19 cellular contexts compared by ENCODE assay signal in the genomic region with DNA sequence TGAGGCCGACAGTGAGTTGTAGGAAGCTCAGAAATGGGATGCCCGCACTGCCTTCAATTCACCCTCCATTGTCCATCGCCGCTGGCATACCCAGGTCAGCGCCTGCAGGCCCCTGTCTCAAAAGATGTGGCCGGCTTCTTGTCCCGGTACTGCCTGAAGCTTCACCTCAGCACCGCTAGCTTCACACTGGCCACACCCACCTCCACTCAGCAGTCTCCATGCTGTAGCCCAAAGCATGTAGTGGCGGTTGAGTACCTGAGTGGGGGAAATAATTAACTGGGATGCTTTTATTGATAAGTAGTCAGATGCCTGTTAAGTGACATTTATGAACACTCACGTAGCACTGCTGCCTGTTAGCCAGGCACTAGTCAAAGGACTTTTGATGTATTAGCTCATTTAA.
"Had no signal": no experiment of that assay in that cellular context is flagged by ENCODE, and none has a peak within 500 bp of the region (broad histone marks: within the 10 kb centered on the region; RNA-seq: fewer than 3 reads in every experiment).

No MANE protein-coding gene starts in this region.

- H3K4me3 Mint-ChIP-seq: nephron progenitor cell, type B pancreatic cell had no signal

- H3K4me3 ChIP-seq: colonic mucosa, esophagus squamous epithelium, gastroesophageal sphincter, right atrium auricular region, smooth muscle cell, suprapubic skin, thyroid gland, uterus had no signal

- H3K27me3 ChIP-seq: colonic mucosa, esophagus squamous epithelium, gastroesophageal sphincter, right atrium auricular region, suprapubic skin, thyroid gland, uterus had no signal

- H3K36me3 ChIP-seq: colonic mucosa, right atrium auricular region, thyroid gland, uterus had no signal

- H3K9me3 Mint-ChIP-seq: naive thymus-derived CD4-positive, alpha-beta T cell; nephron progenitor cell had no signal

- DNase-seq: colonic mucosa; dermis blood vessel endothelial cell; esophagus squamous epithelium; foreskin fibroblast; glutamatergic neuron; kidney; left cardiac atrium; left ventricle myocardium superior; naive thymus-derived CD4-positive, alpha-beta T cell; nephron progenitor cell; stimulated activated CD4-positive, alpha-beta T cell treated with anti-CD3 and anti-CD28 coated beads, Interleukin-2, amount 100 ng/mL, for 48 hours; stimulated activated naive CD8-positive, alpha-beta T cell treated with anti-CD3 and anti-CD28 coated beads, Interleukin-15, Interleukin-2, amounts not matched to agents 100 U/mL and 50 U/mL, for 24 hours; thyroid gland; uterus had no signal

- H3K27ac ChIP-seq: colonic mucosa, esophagus squamous epithelium, gastroesophageal sphincter, right atrium auricular region, suprapubic skin, thyroid gland, uterus had no signal

- FAIRE-seq: kidney had no signal

- H3K4me2 ChIP-seq: smooth muscle cell had no signal

- H3K27ac Mint-ChIP-seq: nephron progenitor cell, type B pancreatic cell had no signal

- H3K27me3 Mint-ChIP-seq: naive thymus-derived CD4-positive, alpha-beta T cell; type B pancreatic cell had no signal

- H3K4me1 ChIP-seq: colonic mucosa, esophagus squamous epithelium, gastroesophageal sphincter, right atrium auricular region, suprapubic skin, thyroid gland, uterus had no signal

- H3K9me3 ChIP-seq: colonic mucosa, esophagus squamous epithelium, gastroesophageal sphincter, right atrium auricular region, suprapubic skin, thyroid gland, uterus had no signal

- ATAC-seq: gastroesophageal sphincter; left cardiac atrium; left ventricle myocardium superior; naive thymus-derived CD4-positive, alpha-beta T cell; stimulated activated naive CD8-positive, alpha-beta T cell treated with anti-CD3 and anti-CD28 coated beads, Interleukin-15, Interleukin-2, amounts not matched to agents 100 U/mL and 50 U/mL, for 24 hours had no signal
